In the genomic region with DNA sequence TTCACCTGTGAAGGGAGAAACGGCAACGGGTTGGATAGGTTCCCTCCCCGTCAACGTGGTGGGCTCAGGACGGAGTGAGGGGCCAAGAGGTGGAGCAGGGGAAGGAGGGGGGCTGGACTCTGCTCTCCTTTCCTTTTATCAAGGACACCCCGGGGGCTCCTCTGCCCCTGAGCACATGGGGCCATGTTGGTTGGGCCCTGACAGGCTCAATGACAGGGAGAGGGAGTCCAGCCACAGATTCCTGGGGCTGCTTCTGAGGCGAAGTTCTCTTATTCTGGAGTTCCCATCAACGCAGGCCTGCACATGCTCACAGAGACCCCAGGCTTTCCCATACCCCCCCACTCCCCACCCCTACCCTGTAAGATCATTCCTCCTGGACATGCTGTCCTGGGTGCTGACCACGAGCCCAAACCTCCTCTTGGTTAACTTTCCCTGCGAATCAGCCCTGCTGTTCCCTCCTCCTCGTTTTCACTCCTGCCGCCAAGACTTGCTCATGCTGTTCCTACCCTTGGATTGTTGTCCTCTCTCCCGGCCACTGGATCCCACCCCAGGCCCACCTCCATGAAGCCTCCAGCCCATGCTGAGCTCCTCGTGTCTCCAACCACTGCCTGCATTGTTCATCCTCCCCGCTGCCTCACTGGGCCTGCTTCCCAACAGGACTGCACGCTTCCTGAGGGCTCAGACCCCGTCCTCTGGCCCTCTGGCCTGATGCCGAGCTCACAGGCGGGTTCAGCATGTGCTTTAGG, we compare ENCODE assay signal across 1 cellular context.
TF ChIP-seq lines count a peak whose summit lies in the region.

No MANE protein-coding gene starts in this region.

TF ChIP-seq in K562, 482 proteins besides CTCF, POLR2A, EP300 and RAD21:
- TF ChIP-seq NFXL1 (CRISPR knock-in tag; IDR thresholded peaks at IDR 0.05): no peak
- TF ChIP-seq KLF6 (CRISPR knock-in tag; IDR thresholded peaks at IDR 0.05; ENCODE audit: borderline replicate concordance): no peak
- TF ChIP-seq, protein P1, sequence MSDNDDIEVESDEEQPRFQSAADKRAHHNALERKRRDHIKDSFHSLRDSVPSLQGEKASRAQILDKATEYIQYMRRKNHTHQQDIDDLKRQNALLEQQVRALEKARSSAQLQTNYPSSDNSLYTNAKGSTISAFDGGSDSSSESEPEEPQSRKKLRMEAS (CRISPR knock-in tag; IDR thresholded peaks at IDR 0.05): 0 out of 2 replicates have a peak, but pooled peaks have one; percentile 36
- TF ChIP-seq POLR2G (IDR thresholded peaks at IDR 0.05; ENCODE audit: low read depth, low read length): 0 out of 2 replicates have a peak, but pooled peaks have one; percentile 25
- no peak for TF ChIP-seq NCOR1 (IDR thresholded peaks at IDR 0.05)
- TF ChIP-seq, protein P2, sequence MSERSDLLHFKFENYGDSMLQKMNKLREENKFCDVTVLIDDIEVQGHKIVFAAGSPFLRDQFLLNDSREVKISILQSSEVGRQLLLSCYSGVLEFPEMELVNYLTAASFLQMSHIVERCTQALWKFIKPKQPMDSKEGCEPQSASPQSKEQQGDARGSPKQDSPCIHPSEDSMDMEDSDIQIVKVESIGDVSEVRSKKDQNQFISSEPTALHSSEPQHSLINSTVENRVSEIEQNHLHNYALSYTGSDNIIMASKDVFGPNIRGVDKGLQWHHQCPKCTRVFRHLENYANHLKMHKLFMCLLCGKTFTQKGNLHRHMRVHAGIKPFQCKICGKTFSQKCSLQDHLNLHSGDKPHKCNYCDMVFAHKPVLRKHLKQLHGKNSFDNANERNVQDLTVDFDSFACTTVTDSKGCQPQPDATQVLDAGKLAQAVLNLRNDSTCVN (CRISPR knock-in tag; IDR thresholded peaks at IDR 0.05): no peak
TF ChIP-seq in K562: peak in this region for 2.
